8 cellular contexts compared by ENCODE assay signal in genomic region chr1:38044224-38045215, GRCh38. TPM values are rescaled to one million over a fixed set of nuclear protein-coding genes. Genes with fewer than 3 reads are reported as not detected.
DNase-seq lines count a peak whose midpoint lies in the region; ATAC-seq, FAIRE-seq and TF ChIP-seq lines count a peak whose summit lies in the region.

No MANE protein-coding gene starts in this region.

- H3K27me3 ChIP-seq in PC-9 (ENCODE audit: insufficient read depth, low read depth): peaks cover 9% of the 10 kb centered on the region; the same call in 1 of the 2 replicates

- no peaks in the 10 kb centered on the region for H3F3A ChIP-seq in PC-9 (ENCODE audit: insufficient read depth, low read depth)

- no TSS peak for BruUV-seq in PC-9 (replicated peaks; lab: Mats Ljungman, UMichigan)

- TF ChIP-seq CTCF in GM12864 (IDR thresholded peaks at IDR 0.05; ENCODE audit: low read depth, low read length, missing control alignments) (no peak), PC-9 (conservative IDR thresholded peaks at IDR 0.05) (no peak), epithelial cell of esophagus (IDR thresholded peaks at IDR 0.05; ENCODE audit: insufficient read depth, low read depth, low read length, missing control alignments) (no peak), progenitor cell of endocrine pancreas (IDR thresholded peaks at IDR 0.05; ENCODE audit: unreplicated experiment) (no peak)

- TF ChIP-seq POLR2A in GM12891 (IDR thresholded peaks at IDR 0.05; ENCODE audit: low read depth, low read length): no peak

- H3K9me3 ChIP-seq in PC-9 (ENCODE audit: insufficient read depth, low read depth): no peaks in the 10 kb centered on the region

- H3K4me1 ChIP-seq in PC-9 (replicated peaks; ENCODE audit: insufficient read depth): no peaks in the 10 kb centered on the region

- H3K79me2 ChIP-seq in PC-9 (ENCODE audit: low read depth): no peaks in the 10 kb centered on the region

- intact Hi-C loops in PC-9 (cut with micrococcal nuclease; ENCODE audit: unreplicated experiment): loop anchor here (5.0 to 10.0 kb wide), 2 partner anchors 108 to 360 kb away; no protein-coding TSS in a partner anchor

- DNase-seq in GM12864 (ENCODE audit: low read depth) (no peak), PC-9 (no peak), epithelial cell of esophagus (ENCODE audit: low read depth) (no peak), progenitor cell of endocrine pancreas (ENCODE audit: low spot score, unreplicated experiment) (no peak), iPS-NIHi7 (ENCODE audit: extremely low spot score) (no peak), GM12891 (ENCODE audit: insufficient read length, low spot score) (no peak)
- DNase-seq in activated CD8-positive, alpha-beta memory T cell treated with anti-CD3 and anti-CD28 coated beads for 24 hours: no peak

- no peak overlapping the region for H3K27ac Mint-ChIP-seq in progenitor cell of endocrine pancreas

- FAIRE-seq in GM12891 (lab: Jason Lieb, UNC): no peak

- no peak overlapping the region for H3K27ac ChIP-seq in PC-9

- POLR2A ChIA-PET in PC-9 (lab: Charles Lee; ENCODE audit: unreplicated experiment): interaction anchor here (0.6 kb wide), 1 partner anchor 816 kb away, joined by 3 read pairs; no protein-coding TSS in a partner anchor

- H3K4me3 Mint-ChIP-seq in progenitor cell of endocrine pancreas (ENCODE audit: low read depth): peak overlapping the region; percentile 53

- H3K4me3 ChIP-seq in GM12864 (ENCODE audit: low read depth, low read length) (peak overlapping the region; percentile 31), PC-9 (no peak overlapping the region), epithelial cell of esophagus (ENCODE audit: low read length) (peak overlapping the region; percentile 43)

- no peaks in the 10 kb centered on the region for H3K9me3 Mint-ChIP-seq in progenitor cell of endocrine pancreas (ENCODE audit: low read depth)

- no peaks in the 10 kb centered on the region for H3K36me3 ChIP-seq in PC-9 (ENCODE audit: low read depth)

- peak overlapping the region; percentile 31; the same call in 1 of the 2 replicates for H3K4me2 ChIP-seq in PC-9

- peaks cover 76% of the 10 kb centered on the region for H3K27me3 Mint-ChIP-seq in progenitor cell of endocrine pancreas

- H3K4me1 Mint-ChIP-seq in progenitor cell of endocrine pancreas (ENCODE audit: low read depth): peaks cover 1% of the 10 kb centered on the region

- H3K9me2 ChIP-seq in PC-9 (ENCODE audit: insufficient read depth): no peaks in the 10 kb centered on the region

- ATAC-seq in HG02938 (IDR thresholded peaks at IDR 0.05; ENCODE audit: unreplicated experiment): no peak

- H2AFZ ChIP-seq in PC-9: no peak overlapping the region

- no peaks in the 10 kb centered on the region for H3K36me3 Mint-ChIP-seq in progenitor cell of endocrine pancreas (ENCODE audit: insufficient read depth)

- no peaks in the 10 kb centered on the region for H4K20me1 ChIP-seq in PC-9 (ENCODE audit: insufficient read depth)

- CTCF ChIA-PET in PC-9 (lab: Charles Lee): no interaction called here

TF ChIP-seq in GM12891, 5 proteins besides CTCF, POLR2A, EP300 and RAD21:
- TF ChIP-seq POLR2AphosphoS5 (IDR thresholded peaks at IDR 0.05; ENCODE audit: low read depth, low read length) (no peak), POU2F2 (IDR thresholded peaks at IDR 0.05; ENCODE audit: low read depth, low read length) (no peak), SPI1 (IDR thresholded peaks at IDR 0.05; ENCODE audit: low read depth, low read length) (no peak), PAX5 (IDR thresholded peaks at IDR 0.05; ENCODE audit: insufficient read depth, low read length, severe bottlenecking) (no peak), TAF1 (IDR thresholded peaks at IDR 0.05; ENCODE audit: low read depth, low read length) (no peak)

RNA-seq across cellular contexts. Expression of gene POU3F1, which starts 2.1 kb away (rescaled TPM):
- not detected in 2 replicates for total RNA-seq in PC-9 (2021)
- total RNA-seq in progenitor cell of endocrine pancreas: 0.31 and 0.43 TPM in 2 replicates
- polyA plus RNA-seq in GM12891 (2012; ENCODE audit: low read depth, missing spikeins): 0.05 TPM

RNA-seq across cellular contexts. Expression of gene UTP11, which starts 32.0 kb away (rescaled TPM):
- total RNA-seq in PC-9 (2021) (21.8 and 36.4 TPM in 2 replicates), progenitor cell of endocrine pancreas (23.8 and 27.2 TPM in 2 replicates)
- polyA plus RNA-seq in GM12891 (2012; ENCODE audit: low read depth, missing spikeins): 27.3 TPM

RNA-seq across cellular contexts. Expression of gene FHL3, which starts 39.2 kb away (rescaled TPM):
- total RNA-seq in PC-9 (2021) (26.2 and 29.8 TPM in 2 replicates), progenitor cell of endocrine pancreas (16.5 and 17.6 TPM in 2 replicates)
- polyA plus RNA-seq in GM12891 (2012; ENCODE audit: low read depth, missing spikeins): 13.2 TPM

RNA-seq across cellular contexts. Expression of gene SF3A3, which starts 54.7 kb away (rescaled TPM):
- total RNA-seq in PC-9 (2021) (82.6 and 99.1 TPM in 2 replicates), progenitor cell of endocrine pancreas (73.8 and 77.3 TPM in 2 replicates)
- polyA plus RNA-seq in GM12891 (2012; ENCODE audit: low read depth, missing spikeins): 58.8 TPM
